In genomic region chr20:13285408-13285807, GRCh38 we compare ENCODE assay signal across 20 cellular contexts.
"Had no signal": no experiment of that assay in that cellular context is flagged by ENCODE, and none has a peak within 500 bp of the region (broad histone marks: within the 10 kb centered on the region; RNA-seq: fewer than 3 reads in every experiment).

No MANE protein-coding gene starts in this region.

- H2AFZ ChIP-seq: neural progenitor cell had no signal

- H3K9ac ChIP-seq: neural progenitor cell had no signal

- H3K27ac ChIP-seq: neural progenitor cell, spleen had no signal

- H3K4me3 ChIP-seq: neural progenitor cell, spleen had no signal

- ATAC-seq: activated CD4-positive, CD25-positive, alpha-beta regulatory T cell treated with anti-CD3 and anti-CD28 coated beads, Interleukin-2, amount 50 U/mL, for 24 hours; activated CD8-positive, alpha-beta memory T cell treated with anti-CD3 and anti-CD28 coated beads, Interleukin-2, amount 10 ng/mL, durations not matched to agents 7 days and 5 days; activated CD8-positive, alpha-beta T cell treated with anti-CD3 and anti-CD28 coated beads for 36 hours; left ventricle myocardium superior had no signal

- DNase-seq: activated CD4-positive, alpha-beta T cell treated with anti-CD3 and anti-CD28 coated beads, Interleukin-2, amount 10 ng/mL, durations not matched to agents 24 days and 14 days; activated CD8-positive, alpha-beta memory T cell treated with anti-CD3 and anti-CD28 coated beads, Interleukin-2, amount 10 ng/mL, durations not matched to agents 7 days and 5 days; activated CD8-positive, alpha-beta T cell treated with anti-CD3 and anti-CD28 coated beads for 36 hours; activated gamma-delta T cell; activated T-cell treated with anti-CD3 and anti-CD28 coated beads for 4 hours; anterior cingulate cortex; central memory CD4-positive, alpha-beta T cell; dermis blood vessel endothelial cell; effector CD8-positive, alpha-beta T cell; glutamatergic neuron; hippocampal formation; left ventricle myocardium superior; mesenchymal stem cell; naive B cell; spleen; stimulated activated CD4-positive, alpha-beta T cell treated with anti-CD3 and anti-CD28 coated beads, Interleukin-4, amount 100 ng/mL, for 1 hour; stimulated activated naive CD4-positive, alpha-beta T cell had no signal

- FAIRE-seq: frontal cortex had no signal

- H3K4me2 ChIP-seq: neural progenitor cell had no signal

- H3K27me3 ChIP-seq: neural progenitor cell, spleen had no signal

- H3K4me1 ChIP-seq: neural progenitor cell, spleen had no signal

- H3K36me3 ChIP-seq: neural progenitor cell had no signal
